In genomic region chr11:122655527-122656072, GRCh38 we compare ENCODE assay signal across 8 cellular contexts. TPM values are rescaled to one million over a fixed set of nuclear protein-coding genes. Genes with fewer than 3 reads are reported as not detected.
DNase-seq lines count a peak whose midpoint lies in the region; ATAC-seq and TF ChIP-seq lines count a peak whose summit lies in the region.

UBASH3B (plus strand) TSS chr11:122655722; CDS start chr11:122656050, 328 bp downstream.

- peak within 1 kb of the TSS; percentile 86 for H3K27ac Mint-ChIP-seq in activated CD4-positive, alpha-beta T cell treated with anti-CD3 and anti-CD28 coated beads, Interleukin-2, amount 10 ng/mL, durations not matched to agents 24 days and 14 days

- peak; percentile 80 for ATAC-seq in HG02938 (IDR thresholded peaks at IDR 0.05; ENCODE audit: unreplicated experiment)

- TF ChIP-seq CTCF in coronary artery (IDR thresholded peaks at IDR 0.05) = no peak

- DNase-seq in NCI-H146 (lab: John Stamatoyannopoulos, UW) = peak; percentile 49
- no peak for DNase-seq in NCI-H146 treated with DMSO at 0.1 percent for 48 hours (lab: John Stamatoyannopoulos, UW; ENCODE audit: unreplicated experiment)
- DNase-seq in NCI-H2227 (lab: John Stamatoyannopoulos, UW; ENCODE audit: unreplicated experiment) = peak; percentile 83
- peak; percentile 89 for DNase-seq in activated CD4-positive, alpha-beta T cell treated with anti-CD3 and anti-CD28 coated beads, Interleukin-2, amount 10 ng/mL, durations not matched to agents 24 days and 14 days
- DNase-seq in coronary artery (ENCODE audit: low spot score) = peak; percentile 82
- peak; percentile 95 for DNase-seq in kidney tubule cell (ENCODE audit: low spot score)
- peak; percentile 43 to 54 for DNase-seq in stimulated activated CD4-positive, alpha-beta T cell treated with anti-CD3 and anti-CD28 coated beads, Interleukin-15, amount 100 ng/mL, for 48 hours (ENCODE audit: low read depth in 2 of 2)

- H3K4me3 ChIP-seq in coronary artery = peak within 1 kb of the TSS; percentile 79

- peaks cover 50% of the 10 kb centered on the region for H3K27me3 Mint-ChIP-seq in activated CD4-positive, alpha-beta T cell treated with anti-CD3 and anti-CD28 coated beads, Interleukin-2, amount 10 ng/mL, durations not matched to agents 24 days and 14 days

- peak within 1 kb of the TSS; percentile 73 to 87 for H3K27ac ChIP-seq in coronary artery

- H3K4me1 Mint-ChIP-seq in activated CD4-positive, alpha-beta T cell treated with anti-CD3 and anti-CD28 coated beads, Interleukin-2, amount 10 ng/mL, durations not matched to agents 24 days and 14 days = peaks cover 17% of the 10 kb centered on the region

- peak within 1 kb of the TSS; percentile 97 for H3K4me3 Mint-ChIP-seq in activated CD4-positive, alpha-beta T cell treated with anti-CD3 and anti-CD28 coated beads, Interleukin-2, amount 10 ng/mL, durations not matched to agents 24 days and 14 days

- intact Hi-C loops in activated CD4-positive, alpha-beta T cell treated with anti-CD3 and anti-CD28 coated beads, Interleukin-2, amount 10 ng/mL, durations not matched to agents 24 days and 14 days (cut with micrococcal nuclease) = loop anchor here (1.0 to 10.0 kb wide), 5 partner anchors 15 to 199 kb away; no protein-coding TSS in a partner anchor

- H3K9me3 Mint-ChIP-seq in activated CD4-positive, alpha-beta T cell treated with anti-CD3 and anti-CD28 coated beads, Interleukin-2, amount 10 ng/mL, durations not matched to agents 24 days and 14 days = no peaks in the 10 kb centered on the region

- H3K36me3 Mint-ChIP-seq in activated CD4-positive, alpha-beta T cell treated with anti-CD3 and anti-CD28 coated beads, Interleukin-2, amount 10 ng/mL, durations not matched to agents 24 days and 14 days (ENCODE audit: low read depth) = peaks cover 5% of the 10 kb centered on the region

RNA-seq across cellular contexts. Expression of gene UBASH3B, which starts in this region (rescaled TPM):
- total RNA-seq in activated CD4-positive, alpha-beta T cell treated with anti-CD3 and anti-CD28 coated beads, Interleukin-2, amount 10 ng/mL, durations not matched to agents 24 days and 14 days = 10.9 and 14.8 TPM in 2 replicates
